ENCODE assay signal across 8 cellular contexts in the genomic region with DNA sequence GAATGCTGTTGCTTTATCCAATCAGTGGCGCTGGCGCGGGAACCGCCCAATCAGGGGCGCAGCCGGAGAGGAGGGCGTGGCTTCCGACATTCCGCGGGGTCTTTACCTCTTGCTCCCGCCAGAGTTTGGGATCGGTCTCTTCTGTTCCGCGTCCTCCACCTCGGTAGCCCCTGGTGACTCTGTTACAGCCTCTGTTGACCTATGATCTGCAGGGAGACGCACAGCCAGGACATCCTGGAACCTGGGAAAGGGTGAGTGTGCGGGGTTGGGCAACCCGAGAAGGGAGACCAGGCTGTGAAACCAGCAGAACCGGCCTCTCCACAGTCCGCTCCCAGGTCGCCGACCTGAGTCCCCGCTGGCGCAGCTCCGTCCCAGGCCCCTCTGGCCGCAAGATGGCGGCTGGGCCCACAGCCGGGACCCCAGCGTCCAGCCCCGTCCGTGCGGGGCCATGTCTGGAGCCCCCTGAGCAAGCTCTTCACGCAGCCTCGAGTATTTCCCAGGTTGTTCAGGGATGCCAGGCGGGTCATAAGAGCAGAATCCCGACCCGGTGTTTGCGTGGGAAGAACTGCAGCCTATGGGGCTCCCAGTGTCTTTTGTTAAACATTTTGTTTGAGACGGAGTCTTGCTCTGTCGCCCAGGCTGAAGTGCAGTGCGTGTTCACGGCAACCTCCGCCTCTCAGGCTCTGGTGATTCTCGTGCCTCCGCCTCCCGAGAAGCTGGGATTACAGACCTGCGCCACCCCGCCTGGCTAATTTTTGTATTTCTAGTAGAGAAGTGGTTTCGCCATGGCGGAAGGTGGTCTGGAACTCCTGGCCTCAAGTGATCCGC. TPM values are rescaled to one million over a fixed set of nuclear protein-coding genes. Genes with fewer than 3 reads are reported as not detected.
DNase-seq lines count a peak whose midpoint lies in the region; ATAC-seq, FAIRE-seq and TF ChIP-seq lines count a peak whose summit lies in the region.

No MANE protein-coding gene starts in this region.

- no peaks in the 10 kb centered on the region for H3K4me1 ChIP-seq in SJCRH30
- peaks cover 0 to 17% (median 5%) of the 10 kb centered on the region in 12 donors for H3K4me1 ChIP-seq in heart left ventricle
- H3K4me1 ChIP-seq in transverse colon: peaks cover 0 to 14% (median 2%) of the 10 kb centered on the region in 4 donors

- H3K27ac ChIP-seq in SJCRH30 (peak overlapping the region; percentile 67), heart left ventricle (peak overlapping the region in 9 of 12 donors; percentile 11 to 62 (median 41)), transverse colon (peak overlapping the region; percentile 88 to 92 (median 88))

- intact Hi-C loops in heart left ventricle (cut with DNase I) (loop anchor here in 2 of 10 donors (5.0 kb wide), 2 partner anchors 76 to 274 kb away; a partner anchor contains a TSS), transverse colon (cut with DNase I; ENCODE audit: low total_unique reads) (no loop called here)

- TF ChIP-seq POLR2A in GM12892 (IDR thresholded peaks at IDR 0.05; ENCODE audit: low read depth, low read length): peak; percentile 53; the same call in 1 of the 2 replicates
- TF ChIP-seq POLR2A in heart left ventricle (IDR thresholded peaks at IDR 0.05): peak in 1 of 2 donors; percentile 34
- peak; percentile 76 for TF ChIP-seq POLR2A in transverse colon (IDR thresholded peaks at IDR 0.05)

- H3K27me3 ChIP-seq in SJCRH30 (no peaks in the 10 kb centered on the region), heart left ventricle (no peaks in the 10 kb centered on the region), transverse colon (no peaks in the 10 kb centered on the region)

- in situ Hi-C loops in transverse colon (cut with MboI; ENCODE audit: low pct_ligation_motif_present in 1 of 4, low pct_unique_long_range_greater_than_20kb in 1 of 4, low sequenced_read_pairs in 3 of 4): no loop called here

- no peak for TF ChIP-seq EP300 in transverse colon (IDR thresholded peaks at IDR 0.05; ENCODE audit: low read depth)

- H3K9me3 ChIP-seq in SJCRH30 (replicated peaks) (no peaks in the 10 kb centered on the region), heart left ventricle (no peaks in the 10 kb centered on the region), transverse colon (no peaks in the 10 kb centered on the region)

- peak; percentile 52 for ATAC-seq in HG03097 (IDR thresholded peaks at IDR 0.05; ENCODE audit: low FRiP score, unreplicated experiment)
- ATAC-seq in heart left ventricle: peak; percentile 81 to 93 (median 92)

- DNase-seq in GM12892 (ENCODE audit: insufficient read length): peak; percentile 19
- peak; percentile 78 to 82 for DNase-seq in SJCRH30
- peak; percentile 63 for DNase-seq in activated naive CD8-positive, alpha-beta T cell treated with anti-CD3 and anti-CD28 coated beads, Interleukin-2, amount 50 U/mL, for 16 hours (ENCODE audit: low read depth, low spot score)
- DNase-seq in heart left ventricle: peak; percentile 80 to 90 (median 87)
- peak; percentile 77 for DNase-seq in pons (ENCODE audit: low spot score)
- peak; percentile 93 for DNase-seq in transverse colon
- DNase-seq in NCI-H1436 treated with DMSO at 0.1 percent for 48 hours (lab: John Stamatoyannopoulos, UW): no peak

- H3K36me3 ChIP-seq in SJCRH30: no peaks in the 10 kb centered on the region
- no peaks in the 10 kb centered on the region for H3K36me3 ChIP-seq in heart left ventricle
- H3K36me3 ChIP-seq in transverse colon: no peaks in the 10 kb centered on the region

- peak; percentile 27 for FAIRE-seq in GM12892 (lab: Jason Lieb, UNC)

- 1 to 9% (median 4%) methylated on average over 29 to 51 of the region's 51 CpGs for WGBS in heart left ventricle, 4 donors
- 5 to 17% methylated on average over 3 to 47 of the region's 51 CpGs for WGBS in transverse colon (ENCODE audit: low coverage in 1 of 2), 2 donors

- H3K4me3 ChIP-seq in SJCRH30 (peak overlapping the region; percentile 75), heart left ventricle (peak overlapping the region; percentile 40 to 88 (median 72)), transverse colon (peak overlapping the region; percentile 73 to 83 (median 78))

- TF ChIP-seq CTCF in heart left ventricle (IDR thresholded peaks at IDR 0.05): no peak
- no peak for TF ChIP-seq CTCF in transverse colon (IDR thresholded peaks at IDR 0.05)

RNA-seq across cellular contexts. Expression of a gene that starts 4.4 kb away (rescaled TPM):
- polyA plus RNA-seq in GM12892 (2012; ENCODE audit: missing spikeins): 2.2 TPM
- total RNA-seq in SJCRH30 (2014; rRNA removed; shearing (Covaris generic)): 7.4 and 9.2 TPM in 2 replicates
- 1 to 10 TPM in 2 of 9 donors, under 1 TPM in 7; 0.28 to 1.6 (median 0.65) TPM for total RNA-seq in heart left ventricle
- under 1 TPM; 0.19 to 0.65 TPM for polyA plus RNA-seq in heart left ventricle
- 1 to 10 TPM in 2 of 4 donors, under 1 TPM in 2; 0.40 to 2.9 (median 1.5) TPM for total RNA-seq in transverse colon
